ENCODE assay signal across 1 cellular context in genomic region chr5:178555771-178556211, GRCh38.
TF ChIP-seq lines count a peak whose summit lies in the region.

No MANE protein-coding gene starts in this region.

TF ChIP-seq in WTC11, 78 proteins besides CTCF, POLR2A, EP300 and RAD21 (continued from another document):
- TF ChIP-seq IRF1 (CRISPR knock-in tag; IDR thresholded peaks at IDR 0.05) (peak; percentile 94; the same call in 1 of the 2 replicates), TCF7 (CRISPR knock-in tag; IDR thresholded peaks at IDR 0.05; ENCODE audit: low read depth) (peak; percentile 79; the same call in 1 of the 2 replicates), TEAD1 (CRISPR knock-in tag; IDR thresholded peaks at IDR 0.05) (peak; percentile 99), FOXP4 (CRISPR knock-in tag; IDR thresholded peaks at IDR 0.05) (peak; percentile 99), PRRX2 (CRISPR knock-in tag; IDR thresholded peaks at IDR 0.05) (no peak), HMGA2 (CRISPR knock-in tag; IDR thresholded peaks at IDR 0.05) (no peak), ZNF281 (CRISPR knock-in tag; IDR thresholded peaks at IDR 0.05) (peak; percentile 98), KAT7 (CRISPR knock-in tag; IDR thresholded peaks at IDR 0.05; ENCODE audit: borderline replicate concordance) (peak; percentile 97), CREB1 (CRISPR knock-in tag; IDR thresholded peaks at IDR 0.05) (peak; percentile 98), NFATC4 (CRISPR knock-in tag; IDR thresholded peaks at IDR 0.05) (no peak), ARID4B (CRISPR knock-in tag; IDR thresholded peaks at IDR 0.05; ENCODE audit: borderline replicate concordance) (peak; percentile 98), ZNF423 (CRISPR knock-in tag; IDR thresholded peaks at IDR 0.05) (peak; percentile 56; the same call in 1 of the 2 replicates), MLX (CRISPR knock-in tag; IDR thresholded peaks at IDR 0.05) (no peak), SP1 (CRISPR knock-in tag; conservative IDR thresholded peaks at IDR 0.05) (peak; percentile 68; the same call in 1 of the 2 replicates), USF1 (CRISPR knock-in tag; IDR thresholded peaks at IDR 0.05) (peak; percentile 77; the same call in 1 of the 2 replicates), JUN (CRISPR knock-in tag; IDR thresholded peaks at IDR 0.05) (peak; percentile 87), MAX (CRISPR knock-in tag; IDR thresholded peaks at IDR 0.05) (peak; percentile 98), ZNF317 (CRISPR knock-in tag; IDR thresholded peaks at IDR 0.05; ENCODE audit: borderline replicate concordance, low read depth) (no peak), ETV6 (CRISPR knock-in tag; IDR thresholded peaks at IDR 0.05) (peak; percentile 99), ZBTB21 (CRISPR knock-in tag; IDR thresholded peaks at IDR 0.05; ENCODE audit: borderline replicate concordance) (peak; percentile 96), NR1H2 (CRISPR knock-in tag; IDR thresholded peaks at IDR 0.05) (no peak), ZNF219 (CRISPR knock-in tag; IDR thresholded peaks at IDR 0.05; ENCODE audit: borderline replicate concordance) (peak; percentile 95), MYBL2 (CRISPR knock-in tag; IDR thresholded peaks at IDR 0.05) (peak; percentile 91)
